10 cellular contexts compared by ENCODE assay signal in genomic region chr7:70238171-70238575, GRCh38.
A peak's percentile ranks its signal among the peaks of the same experiment; 100 is the strongest.
DNase-seq lines count a peak whose midpoint lies in the region; ATAC-seq and TF ChIP-seq lines count a peak whose summit lies in the region.
"Had no signal": no experiment of that assay in that cellular context is flagged by ENCODE, and none has a peak within 500 bp of the region (broad histone marks: within the 10 kb centered on the region; RNA-seq: fewer than 3 reads in every experiment).

No MANE protein-coding gene starts in this region.

- peaks cover 24% of the 10 kb centered on the region for H3K4me1 Mint-ChIP-seq in nephron
- H3K4me1 Mint-ChIP-seq in activated naive CD4-positive, alpha-beta T cell treated with anti-CD3 and anti-CD28 coated beads for 36 hours (ENCODE audit: low read depth) = no peaks in the 10 kb centered on the region

- no peaks in the 10 kb centered on the region for H3K9me3 Mint-ChIP-seq in nephron
- H3K9me3 Mint-ChIP-seq in activated naive CD4-positive, alpha-beta T cell treated with anti-CD3 and anti-CD28 coated beads for 36 hours = peaks cover 2% of the 10 kb centered on the region

- POLR2A ChIA-PET in HEK293T (lab: Yijun Ruan, JAX) = no interaction called here

- H3K27ac Mint-ChIP-seq in nephron = peak overlapping the region; percentile 3 to 30 (median 11)
- H3K27ac Mint-ChIP-seq in activated naive CD4-positive, alpha-beta T cell treated with anti-CD3 and anti-CD28 coated beads for 36 hours = no peak overlapping the region

- intact Hi-C loops in activated naive CD4-positive, alpha-beta T cell treated with anti-CD3 and anti-CD28 coated beads for 36 hours (cut with micrococcal nuclease) = no loop called here

- CTCF ChIA-PET in HEK293T (lab: Yijun Ruan, JAX) = no interaction called here
- CTCF ChIA-PET in activated naive CD4-positive, alpha-beta T cell treated with anti-CD3 and anti-CD28 coated beads for 36 hours (lab: Charles Lee) = no interaction called here

- no peak overlapping the region for H3K4me3 Mint-ChIP-seq in nephron
- H3K4me3 Mint-ChIP-seq in activated naive CD4-positive, alpha-beta T cell treated with anti-CD3 and anti-CD28 coated beads for 36 hours = no peak overlapping the region

- peak; percentile 100 for ATAC-seq in GM18870 (IDR thresholded peaks at IDR 0.05; ENCODE audit: unreplicated experiment)
- peak; percentile 99 for ATAC-seq in HG03571 (IDR thresholded peaks at IDR 0.05; ENCODE audit: unreplicated experiment)

- TF ChIP-seq CTCF in nephron (IDR thresholded peaks at IDR 0.05; ENCODE audit: unreplicated experiment in 3 of 3) = no peak

- H3K36me3 Mint-ChIP-seq in nephron (ENCODE audit: low read depth) = peaks cover 5% of the 10 kb centered on the region
- no peaks in the 10 kb centered on the region for H3K36me3 Mint-ChIP-seq in activated naive CD4-positive, alpha-beta T cell treated with anti-CD3 and anti-CD28 coated beads for 36 hours (ENCODE audit: low read depth)

- no peaks in the 10 kb centered on the region for H3K27me3 Mint-ChIP-seq in nephron (ENCODE audit: low read depth)
- H3K27me3 Mint-ChIP-seq in activated naive CD4-positive, alpha-beta T cell treated with anti-CD3 and anti-CD28 coated beads for 36 hours (ENCODE audit: low read depth) = no peaks in the 10 kb centered on the region

- DNase-seq in HEK293T (ENCODE audit: extremely low spot score) = peak; percentile 10
- no peak for DNase-seq in activated naive CD4-positive, alpha-beta T cell treated with anti-CD3 and anti-CD28 coated beads for 36 hours
- no peak for DNase-seq in hepatic stellate cell (ENCODE audit: low spot score)
- no peak for DNase-seq in dermis blood vessel endothelial cell
- no peak for DNase-seq in NCI-H2196 treated with DMSO at 0.1 percent for 48 hours (lab: John Stamatoyannopoulos, UW; ENCODE audit: unreplicated experiment)
- DNase-seq: lower lobe of right lung, NCI-H2029 treated with DMSO at 0.1 percent for 48 hours had no signal

TF ChIP-seq in HEK293T, 16 proteins besides CTCF, POLR2A, EP300 and RAD21:
- no peak for TF ChIP-seq NFRKB (IDR thresholded peaks at IDR 0.05)
- no peak for TF ChIP-seq TARDBP (IDR thresholded peaks at IDR 0.05)
- no peak for TF ChIP-seq L3MBTL2 (conservative IDR thresholded peaks at IDR 0.05)
- no peak for TF ChIP-seq HDGF (IDR thresholded peaks at IDR 0.05; ENCODE audit: borderline replicate concordance)
- TF ChIP-seq CTBP1 (IDR thresholded peaks at IDR 0.05; ENCODE audit: borderline replicate concordance) = no peak
- no peak for TF ChIP-seq PKNOX1 (IDR thresholded peaks at IDR 0.05)
- TF ChIP-seq FOXA1 (IDR thresholded peaks at IDR 0.05) = no peak
- no peak for TF ChIP-seq ARNT (IDR thresholded peaks at IDR 0.05)
- no peak for TF ChIP-seq SP1 (IDR thresholded peaks at IDR 0.05)
- TF ChIP-seq BHLHE40 (IDR thresholded peaks at IDR 0.05; ENCODE audit: borderline replicate concordance) = no peak
- TF ChIP-seq ELF4 (IDR thresholded peaks at IDR 0.05) = no peak
- TF ChIP-seq LEF1 (IDR thresholded peaks at IDR 0.05; ENCODE audit: borderline replicate concordance) = no peak
- TF ChIP-seq FOXM1 (IDR thresholded peaks at IDR 0.05; ENCODE audit: borderline replicate concordance) = no peak
- no peak for TF ChIP-seq SUZ12 (IDR thresholded peaks at IDR 0.05)
- no peak for TF ChIP-seq FOXK2 (IDR thresholded peaks at IDR 0.05)
